In genomic region chr1:39675220-39675619, GRCh38 we compare ENCODE assay signal across 28 cellular contexts. TPM values are rescaled to one million over a fixed set of nuclear protein-coding genes. Genes with fewer than 3 reads are reported as not detected.
DNase-seq lines count a peak whose midpoint lies in the region; ATAC-seq and TF ChIP-seq lines count a peak whose summit lies in the region.
"Had no signal": no experiment of that assay in that cellular context is flagged by ENCODE, and none has a peak within 500 bp of the region (broad histone marks: within the 10 kb centered on the region; RNA-seq: fewer than 3 reads in every experiment).

No MANE protein-coding gene starts in this region.

- no CpG with 5 or more reads among the region's 1 CpG for WGBS in mammary epithelial cell (ENCODE audit: low coverage, missing lambda C conversion rate)
- WGBS in prostate gland: 67% methylated on average over 1 of the region's 1 CpG

- in situ Hi-C loops in mammary epithelial cell (cut with MboI; ENCODE audit: low sequenced_read_pairs in 2 of 2): no loop called here

- BruUV-seq in mammary epithelial cell (replicated peaks; lab: Mats Ljungman, UMichigan): no TSS peak

- TF ChIP-seq CTCF in mammary epithelial cell (conservative IDR thresholded peaks at IDR 0.05 in 1 of 2, IDR thresholded peaks at IDR 0.05 in 1 of 2; ENCODE audit: extremely low read depth in 1 of 2, insufficient read depth in 1 of 2, low read depth in 1 of 2, low read length in 2 of 2) (no peak), prostate gland (IDR thresholded peaks at IDR 0.05) (no peak)

- H3K36me3 ChIP-seq in mammary epithelial cell (ENCODE audit: insufficient read depth, low read length) (no peaks in the 10 kb centered on the region), prostate gland (no peaks in the 10 kb centered on the region)
- H3K36me3 ChIP-seq: adrenal gland, heart right ventricle, MG63, SJCRH30, suprapubic skin had no signal

- H3K9me3 ChIP-seq in mammary epithelial cell (replicated peaks; ENCODE audit: insufficient read depth, low read length) (no peaks in the 10 kb centered on the region), prostate gland (no peaks in the 10 kb centered on the region)
- H3K9me3 ChIP-seq: adrenal gland, heart right ventricle, MG63, SJCRH30, suprapubic skin had no signal

- H3K4me3 ChIP-seq in mammary epithelial cell (replicated peaks in 1 of 3; ENCODE audit: insufficient read depth in 1 of 3, low read depth in 2 of 3, low read length in 3 of 3): no peak overlapping the region
- no peak overlapping the region for H3K4me3 ChIP-seq in prostate gland
- H3K4me3 ChIP-seq: adrenal gland, heart right ventricle, MG63, SJCRH30, suprapubic skin had no signal

- CTCF ChIA-PET in mammary epithelial cell (lab: Charles Lee; ENCODE audit: low non-redundant PET): interaction anchor here (0.7 kb wide), 1 partner anchor 125 kb away, joined by 7 read pairs; no protein-coding TSS in a partner anchor

- H3K27me3 ChIP-seq in mammary epithelial cell (ENCODE audit: insufficient read depth, low read length) (peaks cover 19% of the 10 kb centered on the region), prostate gland (replicated peaks; ENCODE audit: insufficient read depth) (no peaks in the 10 kb centered on the region)

- intact Hi-C loops in mammary epithelial cell (cut with micrococcal nuclease) (no loop called here), prostate gland (cut with DNase I) (no loop called here)

- no peaks in the 10 kb centered on the region for H4K20me1 ChIP-seq in mammary epithelial cell (ENCODE audit: insufficient read depth, low read length)

- dilution Hi-C loops in mammary epithelial cell (cut with HindIII; ENCODE audit: low sequenced_read_pairs): no loop called here

- ATAC-seq in GM19463 (IDR thresholded peaks at IDR 0.05; ENCODE audit: unreplicated experiment) (no peak), HG03280 (IDR thresholded peaks at IDR 0.05; ENCODE audit: unreplicated experiment) (no peak)
- ATAC-seq: heart right ventricle, left cardiac atrium, Panc1, sciatic nerve, T-cell had no signal

- no peaks in the 10 kb centered on the region for H3K79me2 ChIP-seq in mammary epithelial cell (ENCODE audit: insufficient read depth, low read length)
- H3K79me2 ChIP-seq: parathyroid adenoma had no signal

- TF ChIP-seq POLR2A in prostate gland (IDR thresholded peaks at IDR 0.05): no peak

- no peak overlapping the region for H3K9ac ChIP-seq in mammary epithelial cell (ENCODE audit: insufficient read depth, low read length)
- H3K9ac ChIP-seq: parathyroid adenoma had no signal

- DNase-seq in HPDE6-E6E7 (ENCODE audit: extremely low spot score): peak; percentile 42
- peak; percentile 99 for DNase-seq in NCI-H2029 treated with DMSO at 0.1 percent for 48 hours (lab: John Stamatoyannopoulos, UW)
- DNase-seq in mammary epithelial cell: peak; percentile 64
- DNase-seq in renal cortical epithelial cell (ENCODE audit: low read depth): peak; percentile 80
- no peak for DNase-seq in prostate gland (ENCODE audit: low spot score)
- DNase-seq: activated CD4-positive, alpha-beta T cell treated with anti-CD3 and anti-CD28 coated beads, Interleukin-2, amount 50 U/mL, for 4 hours; activated CD4-positive, CD25-positive, alpha-beta regulatory T cell; activated naive CD4-positive, alpha-beta T cell treated with Interleukin-2 at 50 U/mL for 16 hours; adrenal gland; effector CD8-positive, alpha-beta T cell; erythroblast; heart right ventricle; left cardiac atrium; MG63; NCI-H510A treated with DMSO at 0.1 percent for 48 hours; SJCRH30; stimulated activated CD4-positive, alpha-beta T cell treated with anti-CD3 and anti-CD28 coated beads, Interleukin-4, amount 100 ng/mL, for 4 hours; stimulated activated naive CD4-positive, alpha-beta T cell; T-cell had no signal

- H3K4me1 ChIP-seq in mammary epithelial cell (ENCODE audit: insufficient read depth, low read length): peaks cover 23% of the 10 kb centered on the region
- H3K4me1 ChIP-seq in prostate gland (replicated peaks): peaks cover 4% of the 10 kb centered on the region
- H3K4me1 ChIP-seq: parathyroid adenoma, SJCRH30 had no signal

- H3K27ac ChIP-seq in mammary epithelial cell (ENCODE audit: insufficient read depth, low read depth, low read length): no peak overlapping the region
- no peak overlapping the region for H3K27ac ChIP-seq in prostate gland
- H3K27ac ChIP-seq: adrenal gland, heart right ventricle, parathyroid adenoma, SJCRH30, suprapubic skin had no signal

- H2AFZ ChIP-seq in mammary epithelial cell (ENCODE audit: low read depth, low read length): no peak overlapping the region
- H2AFZ ChIP-seq: parathyroid adenoma had no signal

- no peak overlapping the region for H3K4me2 ChIP-seq in mammary epithelial cell (ENCODE audit: insufficient read depth, low read depth, low read length)

RNA-seq across cellular contexts. Expression of gene NT5C1A, which starts 3.3 kb away (rescaled TPM):
- total RNA-seq in mammary epithelial cell: under 1 TPM in 1 of 2 donors, not detected in 1; 0.33 TPM
- polyA plus RNA-seq in mammary epithelial cell: not detected
- not detected for polyA minus RNA-seq in mammary epithelial cell
- 0.94 TPM in 1 of 2 replicates, not detected in the other for total RNA-seq in renal cortical epithelial cell
- total RNA-seq in prostate gland: under 1 TPM in 1 of 2 donors, not detected in 1; 0.91 TPM
- total RNA-seq: fibroblast of villous mesenchyme, lung microvascular endothelial cell, suprapubic skin had no signal
- polyA plus RNA-seq: neural cell had no signal

RNA-seq across cellular contexts. Expression of gene HPCAL4, which starts 16.0 kb away (rescaled TPM):
- total RNA-seq in mammary epithelial cell: under 1 TPM in 1 of 2 donors, not detected in 1; under 0.01 TPM
- 0.02 TPM for polyA plus RNA-seq in mammary epithelial cell
- not detected for polyA minus RNA-seq in mammary epithelial cell
- 0.17 and 4.4 TPM in 2 replicates for total RNA-seq in renal cortical epithelial cell
- 1 to 10 TPM in 1 of 2 donors, not detected in 1; 4.9 TPM for total RNA-seq in prostate gland
- total RNA-seq: fibroblast of villous mesenchyme, lung microvascular endothelial cell, sciatic nerve had no signal

RNA-seq across cellular contexts. Expression of gene HEYL, which starts 35.8 kb away (rescaled TPM):
- total RNA-seq in mammary epithelial cell (not detected), renal cortical epithelial cell (0.10 TPM in 1 of 2 replicates, not detected in the other), prostate gland (10 to 100 TPM in 1 of 2 donors, 1 to 10 TPM in 1; 2.6 to 51.9 TPM)
- polyA plus RNA-seq in mammary epithelial cell: 0.01 TPM
- not detected for polyA minus RNA-seq in mammary epithelial cell
- total RNA-seq: lung microvascular endothelial cell had no signal
- polyA plus RNA-seq: neural cell had no signal
